ENCODE assay signal across 13 cellular contexts in genomic region chr1:68917456-68917855, GRCh38.
"Had no signal": no experiment of that assay in that cellular context is flagged by ENCODE, and none has a peak within 500 bp of the region (broad histone marks: within the 10 kb centered on the region; RNA-seq: fewer than 3 reads in every experiment).

No MANE protein-coding gene starts in this region.

- H3K27me3 ChIP-seq: body of pancreas, heart left ventricle, left lung, transverse colon had no signal

- H3K4me3 ChIP-seq: body of pancreas, heart left ventricle, left lung, transverse colon had no signal

- H3K9me3 ChIP-seq: body of pancreas, transverse colon had no signal

- H3K27ac Mint-ChIP-seq: activated CD4-positive, alpha-beta T cell treated with anti-CD3 and anti-CD28 coated beads for 36 hours; activated CD8-positive, alpha-beta T cell treated with anti-CD3 and anti-CD28 coated beads for 36 hours; activated T-helper 1 cell treated with anti-CD3 and anti-CD28 coated beads, Interleukin-12 subunit alpha, Interleukin-12 subunit beta, Interleukin-2, Interleukin-4 antibody, amounts not matched to agents 30 ng/mL and 10 ng/mL and 1 ng/mL, durations not matched to agents 14 hours and 24 hours and 36 hours; memory B cell; T-helper 2 cell treated with Interferon-gamma antibody and Interleukin-4, amounts not matched to agents 5 μg/mL and 100 μg/mL, for 36 hours had no signal

- ATAC-seq: activated CD4-positive, alpha-beta T cell treated with anti-CD3 and anti-CD28 coated beads for 36 hours; activated CD8-positive, alpha-beta T cell treated with anti-CD3 and anti-CD28 coated beads for 36 hours; body of pancreas; heart left ventricle had no signal

- H3K36me3 Mint-ChIP-seq: memory B cell had no signal

- H3K4me1 ChIP-seq: left lung, transverse colon had no signal

- H3K4me3 Mint-ChIP-seq: activated CD4-positive, alpha-beta T cell treated with anti-CD3 and anti-CD28 coated beads for 36 hours; activated CD8-positive, alpha-beta T cell treated with anti-CD3 and anti-CD28 coated beads for 36 hours; activated T-helper 1 cell treated with anti-CD3 and anti-CD28 coated beads, Interleukin-12 subunit alpha, Interleukin-12 subunit beta, Interleukin-2, Interleukin-4 antibody, amounts not matched to agents 30 ng/mL and 10 ng/mL and 1 ng/mL, durations not matched to agents 14 hours and 24 hours and 36 hours; central memory CD8-positive, alpha-beta T cell; memory B cell; nephron progenitor cell; T-helper 2 cell treated with Interferon-gamma antibody and Interleukin-4, amounts not matched to agents 5 μg/mL and 100 μg/mL, for 36 hours had no signal

- H3K36me3 ChIP-seq: heart left ventricle, left lung, transverse colon had no signal

- H3K27ac ChIP-seq: body of pancreas, left lung had no signal

- DNase-seq: activated CD4-positive, alpha-beta T cell treated with anti-CD3 and anti-CD28 coated beads for 36 hours; activated CD8-positive, alpha-beta T cell treated with anti-CD3 and anti-CD28 coated beads for 36 hours; activated naive CD4-positive, alpha-beta T cell; body of pancreas; foreskin melanocyte; heart left ventricle; left lung; nephron progenitor cell; transverse colon had no signal

- H3K4me1 Mint-ChIP-seq: activated CD4-positive, alpha-beta T cell treated with anti-CD3 and anti-CD28 coated beads for 36 hours; central memory CD8-positive, alpha-beta T cell; memory B cell had no signal

- H3K27me3 Mint-ChIP-seq: activated CD4-positive, alpha-beta T cell treated with anti-CD3 and anti-CD28 coated beads for 36 hours; activated CD8-positive, alpha-beta T cell treated with anti-CD3 and anti-CD28 coated beads for 36 hours; central memory CD8-positive, alpha-beta T cell; memory B cell had no signal
